1 cellular context compared by ENCODE assay signal in the genomic region with DNA sequence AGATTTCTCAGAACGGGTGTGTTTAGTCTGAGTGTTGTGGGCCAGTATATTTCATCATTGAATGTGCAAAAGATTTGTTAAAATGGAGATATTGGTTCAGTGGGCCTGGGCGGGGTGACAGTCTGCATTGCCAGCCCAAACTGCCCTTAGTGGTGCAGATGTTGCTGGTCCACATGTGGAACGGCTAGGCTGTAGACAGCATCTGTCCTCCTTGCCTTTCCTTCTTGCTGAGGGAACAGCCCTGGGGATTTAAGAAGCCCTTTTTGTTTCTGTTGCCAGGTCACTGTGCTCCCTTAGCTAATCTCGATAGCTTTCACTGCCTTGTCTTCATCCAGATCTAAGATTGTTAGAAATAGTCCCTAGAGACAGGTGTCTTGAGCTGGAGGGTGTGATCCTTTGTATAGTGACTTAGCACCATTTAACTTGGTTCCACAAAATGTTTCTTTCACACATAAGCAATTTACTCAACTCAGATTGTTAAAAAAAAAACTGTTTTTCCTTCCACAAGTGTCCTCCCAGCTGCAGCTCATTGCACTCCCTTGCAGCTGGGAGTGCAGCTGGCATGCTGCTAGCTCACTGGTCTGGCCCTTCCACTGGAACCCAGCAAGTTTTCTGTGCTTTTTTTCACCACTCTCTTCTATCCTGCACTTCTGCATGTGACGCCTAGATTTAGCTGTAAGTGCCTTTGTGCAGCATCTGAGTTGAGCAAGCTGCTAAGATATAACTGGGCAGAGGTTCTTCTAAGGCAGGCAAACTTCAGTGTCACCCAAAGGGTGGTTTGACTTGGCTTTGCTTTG.
TF ChIP-seq lines count a peak whose summit lies in the region.

No MANE protein-coding gene starts in this region.

TF ChIP-seq in IMR-90, 13 proteins besides CTCF, POLR2A, EP300 and RAD21:
- TF ChIP-seq MAFK (IDR thresholded peaks at IDR 0.05; ENCODE audit: low read depth, low read length) (no peak), RCOR1 (IDR thresholded peaks at IDR 0.05; ENCODE audit: insufficient replicate concordance, low read length) (no peak), SMC3 (IDR thresholded peaks at IDR 0.05; ENCODE audit: low read depth, low read length) (no peak), RFX5 (IDR thresholded peaks at IDR 0.05; ENCODE audit: low read depth, low read length) (no peak), FOS (IDR thresholded peaks at IDR 0.05; ENCODE audit: low read depth, low read length) (no peak), MXI1 (IDR thresholded peaks at IDR 0.05; ENCODE audit: borderline replicate concordance, low read depth, low read length) (no peak), CEBPB (IDR thresholded peaks at IDR 0.05; ENCODE audit: low read depth, low read length) (no peak), BHLHE40 (IDR thresholded peaks at IDR 0.05; ENCODE audit: low read depth, low read length) (no peak), CHD1 (IDR thresholded peaks at IDR 0.05; ENCODE audit: low read depth, low read length) (no peak), MAZ (IDR thresholded peaks at IDR 0.05; ENCODE audit: borderline replicate concordance, low read depth, low read length) (no peak), NFE2L2 (IDR thresholded peaks at IDR 0.05; ENCODE audit: low read depth, low read length) (no peak)
- TF ChIP-seq, protein P1, sequence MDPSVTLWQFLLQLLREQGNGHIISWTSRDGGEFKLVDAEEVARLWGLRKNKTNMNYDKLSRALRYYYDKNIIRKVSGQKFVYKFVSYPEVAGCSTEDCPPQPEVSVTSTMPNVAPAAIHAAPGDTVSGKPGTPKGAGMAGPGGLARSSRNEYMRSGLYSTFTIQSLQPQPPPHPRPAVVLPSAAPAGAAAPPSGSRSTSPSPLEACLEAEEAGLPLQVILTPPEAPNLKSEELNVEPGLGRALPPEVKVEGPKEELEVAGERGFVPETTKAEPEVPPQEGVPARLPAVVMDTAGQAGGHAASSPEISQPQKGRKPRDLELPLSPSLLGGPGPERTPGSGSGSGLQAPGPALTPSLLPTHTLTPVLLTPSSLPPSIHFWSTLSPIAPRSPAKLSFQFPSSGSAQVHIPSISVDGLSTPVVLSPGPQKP (IDR thresholded peaks at IDR 0.05; ENCODE audit: borderline replicate concordance, low read depth, low read length), result no peak
